In the genomic region with DNA sequence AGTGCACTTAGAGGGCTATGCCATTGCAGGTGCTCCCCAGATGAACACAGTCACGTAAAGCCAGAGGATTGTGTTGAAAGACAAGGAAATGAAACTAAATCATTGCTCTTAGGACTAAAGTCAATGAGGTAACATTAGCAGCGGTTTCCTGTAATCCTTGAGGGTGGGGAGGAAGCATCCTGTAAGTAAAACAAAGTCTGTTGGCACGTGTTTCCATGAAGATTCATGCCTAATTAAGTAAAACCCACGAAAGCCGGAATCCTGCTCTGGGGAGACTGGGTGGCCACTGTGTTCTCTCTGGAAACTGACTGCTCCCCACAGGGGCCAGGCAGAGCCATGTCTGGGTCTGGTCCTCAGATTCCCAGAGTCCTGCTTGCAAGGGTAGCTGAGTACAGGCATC, we compare ENCODE assay signal across 9 cellular contexts. TPM values are rescaled to one million over a fixed set of nuclear protein-coding genes. Genes with fewer than 3 reads are reported as not detected.
DNase-seq lines count a peak whose midpoint lies in the region; ATAC-seq, FAIRE-seq and TF ChIP-seq lines count a peak whose summit lies in the region.
"Had no signal": no experiment of that assay in that cellular context is flagged by ENCODE, and none has a peak within 500 bp of the region (broad histone marks: within the 10 kb centered on the region; RNA-seq: fewer than 3 reads in every experiment).

No MANE protein-coding gene starts in this region.

- H3K27ac ChIP-seq in heart right ventricle (peak overlapping the region in 7 of 10 donors; percentile 21 to 71 (median 57)), GM12878 (ENCODE audit: control insufficient read depth, insufficient read depth) (no peak overlapping the region)

- no peak for TF ChIP-seq EP300 in GM12878 (IDR thresholded peaks at IDR 0.05; ENCODE audit: borderline replicate concordance in 1 of 2, control insufficient read depth in 1 of 2, low read depth in 2 of 2, low read length in 2 of 2)

- H3K9me3 ChIP-seq in heart right ventricle (no peaks in the 10 kb centered on the region), GM12878 (replicated peaks; ENCODE audit: control insufficient read depth, insufficient read depth, low read length) (no peaks in the 10 kb centered on the region; the same call in 2 of the 3 replicates), Caco-2 (no peaks in the 10 kb centered on the region)

- no peak for FAIRE-seq in GM12878 (lab: Jason Lieb, UNC)
- FAIRE-seq: colon had no signal

- H3K4me1 ChIP-seq in heart right ventricle (peaks cover 0 to 15% (median 10%) of the 10 kb centered on the region in 9 donors), GM12878 (ENCODE audit: control insufficient read depth, insufficient read depth, low read length) (peaks cover 10% of the 10 kb centered on the region), Caco-2 (no peaks in the 10 kb centered on the region)

- peak; percentile 54 to 91 (median 77) for ATAC-seq in heart right ventricle
- peak; percentile 79 for ATAC-seq in HG03097 (IDR thresholded peaks at IDR 0.05; ENCODE audit: low FRiP score, unreplicated experiment)
- ATAC-seq in GM12878: peak; percentile 70

- DNase-seq in heart right ventricle (peak in 1 of 2 donors; percentile 39), cardiac septum (ENCODE audit: low spot score) (no peak), GM12878 (ENCODE audit: low read depth, low spot score) (peak; percentile 28), Caco-2 (no peak), NCI-H226 (no peak), retina (no peak)
- DNase-seq in activated CD4-positive, alpha-beta T cell treated with anti-CD3 and anti-CD28 coated beads, Interleukin-2, amount 50 U/mL, for 48 hours: no peak

- WGBS in heart right ventricle, 2 donors: 62 to 64% methylated on average over 5 of the region's 5 CpGs
- WGBS in GM12878 (ENCODE audit: insufficient coverage, insufficient replicate concordance, low lambda C conversion rate, missing lambda C conversion rate): 12% methylated on average over 5 of the region's 5 CpGs

- POLR2A ChIA-PET in GM12878 (lab: Charles Lee): no interaction called here
- POLR2A ChIA-PET in Caco-2 (lab: Charles Lee): no interaction called here

- no peaks in the 10 kb centered on the region for H4K20me1 ChIP-seq in GM12878 (ENCODE audit: control insufficient read depth, insufficient read depth)

- H3K4me1 Mint-ChIP-seq in Caco-2 (ENCODE audit: low read depth, unreplicated experiment): no peaks in the 10 kb centered on the region

- intact Hi-C loops in heart right ventricle (cut with DNase I): loop anchor here in 4 of 10 donors (5.0 to 10.0 kb wide), 3 partner anchors 127 to 187 kb away; partner anchors contain the start of gene RAPGEF5 (in 1 of the 4)
- intact Hi-C loops in cardiac septum (cut with DNase I): no loop called here
- intact Hi-C loops in GM12878 (cut with micrococcal nuclease; ENCODE audit: unreplicated experiment): no loop called here
- intact Hi-C loops in Caco-2 (cut with micrococcal nuclease; ENCODE audit: unreplicated experiment): no loop called here

- H3K4me3 ChIP-seq in heart right ventricle: no peak overlapping the region
- no peak overlapping the region for H3K4me3 ChIP-seq in GM12878
- no peak overlapping the region for H3K4me3 ChIP-seq in Caco-2 (ENCODE audit: low read depth, low read length)

- no peaks in the 10 kb centered on the region for H3K27me3 Mint-ChIP-seq in Caco-2 (ENCODE audit: insufficient read depth, unreplicated experiment)

- BruUV-seq in GM12878 (replicated peaks; lab: Mats Ljungman, UMichigan) (no TSS peak), Caco-2 (replicated peaks; lab: Mats Ljungman, UMichigan) (no TSS peak)

- H3K36me3 ChIP-seq in heart right ventricle (no peaks in the 10 kb centered on the region), GM12878 (ENCODE audit: control insufficient read depth in 2 of 2, insufficient read depth in 2 of 2, low read length in 1 of 2) (no peaks in the 10 kb centered on the region), Caco-2 (ENCODE audit: control insufficient read depth, insufficient read depth, low read length) (no peaks in the 10 kb centered on the region)

- SMC1A ChIA-PET in GM12878 (lab: Charles Lee; ENCODE audit: uncharacterized antibody, unreplicated experiment): interaction anchor here (1.0 to 2.5 kb wide), 3 partner anchors 28 to 376 kb away, joined by 3 to 13 read pairs (median 3); no protein-coding TSS in a partner anchor

- no peak overlapping the region for H3K9ac ChIP-seq in GM12878 (ENCODE audit: control insufficient read depth, insufficient read depth, low read length)

- in situ Hi-C loops in GM12878 (cut with MboI): no loop called here

- CTCF ChIA-PET in GM12878 (lab: Yijun Ruan, JAX): interaction anchor here (8.1 kb wide), 1 partner anchor 372 kb away, joined by 74 read pairs; no protein-coding TSS in a partner anchor
- CTCF ChIA-PET in Caco-2 (lab: Charles Lee): interaction anchor here (0.6 to 1.1 kb wide), 2 partner anchors 369 to 372 kb away, joined by 3 to 4 read pairs; no protein-coding TSS in a partner anchor

- H3K27ac Mint-ChIP-seq in Caco-2 (ENCODE audit: unreplicated experiment): no peak overlapping the region

- no peak for TF ChIP-seq CTCF in heart right ventricle (IDR thresholded peaks at IDR 0.05)
- no peak for TF ChIP-seq CTCF in GM12878 (IDR thresholded peaks at IDR 0.05 in 2 of 3, conservative IDR thresholded peaks at IDR 0.05 in 1 of 3; ENCODE audit: control insufficient read depth in 2 of 3, extremely low read depth in 1 of 3, insufficient read depth in 1 of 3, low read depth in 3 of 3, low read length in 3 of 3)
- TF ChIP-seq CTCF in Caco-2 (IDR thresholded peaks at IDR 0.05; ENCODE audit: insufficient read depth in 1 of 2, low read depth in 1 of 2, low read length in 1 of 2, severe bottlenecking in 1 of 2, unreplicated experiment in 1 of 2): no peak

- no peaks in the 10 kb centered on the region for H3K36me3 Mint-ChIP-seq in Caco-2 (ENCODE audit: insufficient read depth, unreplicated experiment)

- H2AFZ ChIP-seq in GM12878 (ENCODE audit: control insufficient read depth, low read depth, low read length): peak overlapping the region; percentile 63

- no peak overlapping the region for H3K4me3 Mint-ChIP-seq in Caco-2 (ENCODE audit: unreplicated experiment)

- no peaks in the 10 kb centered on the region for H3K79me2 ChIP-seq in GM12878 (ENCODE audit: control insufficient read depth, insufficient read depth, low read length)

- H3K9me3 Mint-ChIP-seq in Caco-2 (ENCODE audit: unreplicated experiment): no peaks in the 10 kb centered on the region

- TF ChIP-seq RAD21 in GM12878 (IDR thresholded peaks at IDR 0.05; ENCODE audit: insufficient read depth, low read depth, low read length): no peak

- peak overlapping the region; percentile 69 for H3K4me2 ChIP-seq in GM12878 (ENCODE audit: control insufficient read depth, insufficient read depth)

- H3K27me3 ChIP-seq in heart right ventricle (no peaks in the 10 kb centered on the region), GM12878 (replicated peaks in 1 of 2; ENCODE audit: control insufficient read depth in 2 of 2, insufficient read depth in 2 of 2, low read length in 1 of 2) (no peaks in the 10 kb centered on the region), Caco-2 (replicated peaks; ENCODE audit: control insufficient read depth, insufficient read depth, low read length) (no peaks in the 10 kb centered on the region)

- RAD21 ChIA-PET in GM12878 (lab: Charles Lee; ENCODE audit: unreplicated experiment): interaction anchor here (3.4 kb wide), 1 partner anchor 371 kb away, joined by 13 read pairs; no protein-coding TSS in a partner anchor

- no peak for TF ChIP-seq POLR2A in GM12878 (IDR thresholded peaks at IDR 0.05; ENCODE audit: low read depth, low read length)

TF ChIP-seq in GM12878, 131 proteins besides CTCF, POLR2A, EP300 and RAD21 (continues in another document):
- TF ChIP-seq, protein P1, sequence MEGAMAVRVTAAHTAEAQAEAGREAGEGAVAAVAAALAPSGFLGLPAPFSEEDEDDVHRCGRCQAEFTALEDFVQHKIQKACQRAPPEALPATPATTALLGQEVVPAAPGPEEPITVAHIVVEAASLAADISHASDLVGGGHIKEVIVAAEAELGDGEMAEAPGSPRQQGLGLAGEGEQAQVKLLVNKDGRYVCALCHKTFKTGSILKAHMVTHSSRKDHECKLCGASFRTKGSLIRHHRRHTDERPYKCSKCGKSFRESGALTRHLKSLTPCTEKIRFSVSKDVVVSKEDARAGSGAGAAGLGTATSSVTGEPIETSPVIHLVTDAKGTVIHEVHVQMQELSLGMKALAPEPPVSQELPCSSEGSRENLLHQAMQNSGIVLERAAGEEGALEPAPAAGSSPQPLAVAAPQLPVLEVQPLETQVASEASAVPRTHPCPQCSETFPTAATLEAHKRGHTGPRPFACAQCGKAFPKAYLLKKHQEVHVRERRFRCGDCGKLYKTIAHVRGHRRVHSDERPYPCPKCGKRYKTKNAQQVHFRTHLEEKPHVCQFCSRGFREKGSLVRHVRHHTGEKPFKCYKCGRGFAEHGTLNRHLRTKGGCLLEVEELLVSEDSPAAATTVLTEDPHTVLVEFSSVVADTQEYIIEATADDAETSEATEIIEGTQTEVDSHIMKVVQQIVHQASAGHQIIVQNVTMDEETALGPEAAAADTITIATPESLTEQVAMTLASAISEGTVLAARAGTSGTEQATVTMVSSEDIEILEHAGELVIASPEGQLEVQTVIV (IDR thresholded peaks at IDR 0.05; ENCODE audit: borderline replicate concordance, partially characterized antibody): no peak
- TF ChIP-seq BHLHE40 (IDR thresholded peaks at IDR 0.05; ENCODE audit: borderline replicate concordance in 1 of 2, low read depth in 2 of 2, low read length in 1 of 2) (peak; percentile 30 to 44; a peak in 2 of 4 replicates), IKZF1 (conservative IDR thresholded peaks at IDR 0.05) (0 out of 2 replicates have a peak, but pooled peaks have one; percentile 19), CREB1 (IDR thresholded peaks at IDR 0.05; ENCODE audit: low read depth) (no peak)

RNA-seq across cellular contexts. Expression of gene STEAP1B, which starts 18.3 kb away (rescaled TPM):
- under 1 TPM in 8 of 10 donors, not detected in 2; 0.15 to 0.76 (median 0.51) TPM for total RNA-seq in heart right ventricle
- polyA plus RNA-seq in heart right ventricle: under 1 TPM; 0.32 to 0.44 TPM
- total RNA-seq in cardiac septum: 0.92 TPM
- total RNA-seq in GM12878 (2013; cell fraction: nucleolus; rRNA removed): not detected in 2 replicates
- not detected in 2 replicates for total RNA-seq in GM12878 (2014; rRNA removed)
- total RNA-seq in GM12878 (2014; rRNA removed; fragmentation: Illumina TruSeq; extraction: Trizol): not detected in 2 replicates
- not detected in 2 replicates for total RNA-seq in GM12878 (2021)
- not detected for polyA plus RNA-seq in GM12878 (2011; ENCODE audit: low read depth)
- not detected in 2 replicates for polyA plus RNA-seq in GM12878 (2011; rRNA removed)
- polyA plus RNA-seq in GM12878 (2011; cell fraction: cytosol; rRNA removed): not detected in 2 replicates
- polyA plus RNA-seq in GM12878 (2011; cell fraction: nucleus; rRNA removed): not detected in 2 replicates
- polyA plus RNA-seq in GM12878 (2012): not detected in 2 replicates
- not detected in 2 replicates for polyA plus RNA-seq in GM12878 (2014; fragmentation: Illumina TruSeq; extraction: Trizol)
- polyA plus RNA-seq in GM12878 (2014; fragmentation: Nextera tagmentation; extraction: Ambion mirVana): not detected
- polyA plus RNA-seq in GM12878 (2014; rRNA removed): 0.08 and 0.14 TPM in 2 replicates
- not detected for polyA plus RNA-seq in GM12878 (2016; fragmentation: Nextera tagmentation; extraction: Ambion mirVana)
- not detected in 2 replicates for polyA minus RNA-seq in GM12878 (2011; rRNA and poly(A)+ RNA removed)
- not detected in 2 replicates for polyA minus RNA-seq in GM12878 (2011; cell fraction: cytosol; rRNA and poly(A)+ RNA removed)
- polyA minus RNA-seq in GM12878 (2011; cell fraction: nucleus; rRNA and poly(A)+ RNA removed): not detected in 2 replicates
- total RNA-seq in Caco-2 (2022): 1.7 TPM in 2 replicates
